19 cellular contexts compared by ENCODE assay signal in genomic region chr16:89113661-89114060, GRCh38. TPM values are rescaled to one million over a fixed set of nuclear protein-coding genes. Genes with fewer than 3 reads are reported as not detected.
DNase-seq lines count a peak whose midpoint lies in the region; ATAC-seq and TF ChIP-seq lines count a peak whose summit lies in the region.
"Had no signal": no experiment of that assay in that cellular context is flagged by ENCODE, and none has a peak within 500 bp of the region (broad histone marks: within the 10 kb centered on the region; RNA-seq: fewer than 3 reads in every experiment).

No MANE protein-coding gene starts in this region.

- POLR2A ChIA-PET in CD4-positive, alpha-beta memory T cell (lab: Charles Lee; ENCODE audit: partially characterized antibody): interaction anchor here (1.0 to 5.7 kb wide), 2 partner anchors 17 to 41 kb away, joined by 3 to 107 read pairs; partner anchors contain the start of gene ACSF3
- POLR2A ChIA-PET in OCI-LY7 (lab: Charles Lee): interaction anchor here (0.6 kb wide), 1 partner anchor 487 kb away, joined by 4 read pairs; no protein-coding TSS in a partner anchor

- H3K9me2 ChIP-seq in OCI-LY7 (ENCODE audit: insufficient read depth, low read length): no peaks in the 10 kb centered on the region
- H3K9me2 ChIP-seq: SK-N-SH had no signal

- no peak overlapping the region for H3K4me3 Mint-ChIP-seq in T-helper 1 cell treated with Interleukin-12 subunit alpha and Interleukin-12 subunit beta and Interleukin-4 antibody, amounts not matched to agents 30 μg/mL and 1 μg/mL, for 36 hours
- H3K4me3 Mint-ChIP-seq in CD4-positive, alpha-beta memory T cell: peak overlapping the region in 3 of 8 donors; percentile 4 to 92 (median 7)
- H3K4me3 Mint-ChIP-seq: type B pancreatic cell had no signal

- H3K9me3 ChIP-seq in CD4-positive, alpha-beta memory T cell (ENCODE audit: control insufficient read depth in 1 of 2, low read length in 2 of 2): no peaks in the 10 kb centered on the region
- no peaks in the 10 kb centered on the region for H3K9me3 ChIP-seq in OCI-LY7 (ENCODE audit: low read length)
- H3K9me3 ChIP-seq in left lung: no peaks in the 10 kb centered on the region
- H3K9me3 ChIP-seq in SJCRH30 (replicated peaks): 0 out of 2 replicates have a peak, but pooled peaks cover under 1% of the 10 kb centered on the region
- H3K9me3 ChIP-seq: sigmoid colon, SK-N-SH had no signal

- peaks cover 18% of the 10 kb centered on the region; the same call in 1 of the 2 replicates for H3K79me2 ChIP-seq in OCI-LY7 (ENCODE audit: insufficient read depth, low read depth, low read length)

- H3K27ac ChIP-seq in CD4-positive, alpha-beta memory T cell (ENCODE audit: low read depth, low read length): peak overlapping the region; percentile 86
- H3K27ac ChIP-seq in OCI-LY7 (ENCODE audit: low read depth, low read length, poor library complexity, severe bottlenecking) (peak overlapping the region; percentile 95), left lung (no peak overlapping the region), SJCRH30 (no peak overlapping the region)
- H3K27ac ChIP-seq: 22Rv1, sigmoid colon, WERI-Rb-1 had no signal

- intact Hi-C loops in CD4-positive, alpha-beta memory T cell (cut with micrococcal nuclease): loop anchor here (2.0 kb wide), 2 partner anchors 79 to 165 kb away; no protein-coding TSS in a partner anchor
- intact Hi-C loops in OCI-LY7 (cut with micrococcal nuclease; ENCODE audit: unreplicated experiment): no loop called here
- intact Hi-C loops in left lung (cut with DNase I): no loop called here

- H3K27me3 Mint-ChIP-seq in T-helper 1 cell treated with Interleukin-12 subunit alpha and Interleukin-12 subunit beta and Interleukin-4 antibody, amounts not matched to agents 30 μg/mL and 1 μg/mL, for 36 hours (ENCODE audit: low read depth): no peaks in the 10 kb centered on the region
- H3K27me3 Mint-ChIP-seq in CD4-positive, alpha-beta memory T cell: no peaks in the 10 kb centered on the region
- H3K27me3 Mint-ChIP-seq: type B pancreatic cell had no signal

- no peak overlapping the region for H3K4me3 ChIP-seq in CD4-positive, alpha-beta memory T cell (ENCODE audit: low read length in 2 of 2)
- H3K4me3 ChIP-seq in OCI-LY7 (ENCODE audit: low read depth, low read length, poor library complexity, severe bottlenecking): peak overlapping the region; percentile 61
- no peak overlapping the region for H3K4me3 ChIP-seq in left lung
- no peak overlapping the region for H3K4me3 ChIP-seq in SJCRH30
- H3K4me3 ChIP-seq: sigmoid colon had no signal

- BruUV-seq in OCI-LY7 (replicated peaks; lab: Mats Ljungman, UMichigan): no TSS peak

- no peaks in the 10 kb centered on the region for H4K20me1 ChIP-seq in OCI-LY7 (ENCODE audit: insufficient read depth, low read length)

- peaks cover 38% of the 10 kb centered on the region for H3K36me3 Mint-ChIP-seq in T-helper 1 cell treated with Interleukin-12 subunit alpha and Interleukin-12 subunit beta and Interleukin-4 antibody, amounts not matched to agents 30 μg/mL and 1 μg/mL, for 36 hours (ENCODE audit: low read depth)
- peaks cover 35 to 39% of the 10 kb centered on the region in 2 donors for H3K36me3 Mint-ChIP-seq in CD4-positive, alpha-beta memory T cell

- peak overlapping the region; percentile 94 for H3K4me2 ChIP-seq in OCI-LY7 (ENCODE audit: low read length)
- H3K4me2 ChIP-seq: SK-N-SH had no signal

- no peak for DNase-seq in T-helper 1 cell
- no peak for DNase-seq in CD4-positive, alpha-beta memory T cell
- DNase-seq in OCI-LY7 (ENCODE audit: low spot score): peak; percentile 74
- peak; percentile 30 to 75 for DNase-seq in left lung
- no peak for DNase-seq in SJCRH30
- no peak for DNase-seq in NOMO-1 (lab: John Stamatoyannopoulos, UW; ENCODE audit: unreplicated experiment in 2 of 2)
- DNase-seq in 8988T: no peak
- DNase-seq: activated T-cell treated with anti-CD3 and anti-CD28 coated beads, Interleukin-2, amount 50 U/mL, for 4 hours; Caco-2; effector CD8-positive, alpha-beta T cell; NCI-H2107; sigmoid colon; SK-N-SH; stimulated activated CD4-positive, alpha-beta T cell treated with anti-CD3 and anti-CD28 coated beads, Interleukin-4, amount 100 ng/mL, for 24 hours; WERI-Rb-1 had no signal

- no peak overlapping the region for H2AFZ ChIP-seq in OCI-LY7 (ENCODE audit: low read length)

- H3K4me1 Mint-ChIP-seq in T-helper 1 cell treated with Interleukin-12 subunit alpha and Interleukin-12 subunit beta and Interleukin-4 antibody, amounts not matched to agents 30 μg/mL and 1 μg/mL, for 36 hours (ENCODE audit: low read depth): peaks cover 32% of the 10 kb centered on the region
- peaks cover 23 to 45% (median 38%) of the 10 kb centered on the region in 4 donors for H3K4me1 Mint-ChIP-seq in CD4-positive, alpha-beta memory T cell

- peaks cover 38% of the 10 kb centered on the region for H3K36me3 ChIP-seq in CD4-positive, alpha-beta memory T cell (ENCODE audit: insufficient read depth, low read length)
- H3K36me3 ChIP-seq in OCI-LY7 (ENCODE audit: insufficient read depth, low read length) (peaks cover 94% of the 10 kb centered on the region), left lung (peaks cover 0 to 76% of the 10 kb centered on the region in 2 donors), SJCRH30 (peaks cover 3% of the 10 kb centered on the region; the same call in 1 of the 2 replicates)
- H3K36me3 ChIP-seq: WERI-Rb-1 had no signal

- TF ChIP-seq CTCF in OCI-LY7 (conservative IDR thresholded peaks at IDR 0.05; ENCODE audit: low read length): no peak
- no peak for TF ChIP-seq CTCF in left lung (IDR thresholded peaks at IDR 0.05)

- no peaks in the 10 kb centered on the region for H3K27me3 ChIP-seq in CD4-positive, alpha-beta memory T cell (ENCODE audit: insufficient read depth, low read length)
- no peaks in the 10 kb centered on the region for H3K27me3 ChIP-seq in left lung
- H3K27me3 ChIP-seq in SJCRH30: no peaks in the 10 kb centered on the region
- H3K27me3 ChIP-seq: sigmoid colon had no signal

- peaks cover 46% of the 10 kb centered on the region for H3K4me1 ChIP-seq in CD4-positive, alpha-beta memory T cell (ENCODE audit: insufficient read depth, low read length)
- H3K4me1 ChIP-seq in OCI-LY7 (ENCODE audit: insufficient read depth, low read length, poor library complexity, severe bottlenecking) (peaks cover 45% of the 10 kb centered on the region), left lung (peaks cover 3 to 20% of the 10 kb centered on the region in 2 donors), SJCRH30 (peaks cover 13% of the 10 kb centered on the region)
- H3K4me1 ChIP-seq: Caco-2, sigmoid colon had no signal

- ATAC-seq in left lung: no peak
- ATAC-seq: activated T-cell treated with anti-CD3 and anti-CD28 coated beads, Interleukin-2, amount 50 U/mL, for 4 hours had no signal

- H3K9me3 Mint-ChIP-seq in T-helper 1 cell treated with Interleukin-12 subunit alpha and Interleukin-12 subunit beta and Interleukin-4 antibody, amounts not matched to agents 30 μg/mL and 1 μg/mL, for 36 hours: no peaks in the 10 kb centered on the region
- H3K9me3 Mint-ChIP-seq in CD4-positive, alpha-beta memory T cell: no peaks in the 10 kb centered on the region
- H3K9me3 Mint-ChIP-seq: activated T-cell treated with anti-CD3 and anti-CD28 coated beads, Interleukin-2, amount 50 U/mL, for 4 hours; type B pancreatic cell had no signal

- H3K27ac Mint-ChIP-seq in T-helper 1 cell treated with Interleukin-12 subunit alpha and Interleukin-12 subunit beta and Interleukin-4 antibody, amounts not matched to agents 30 μg/mL and 1 μg/mL, for 36 hours: peak overlapping the region; percentile 12
- peak overlapping the region; percentile 69 to 99 (median 85) for H3K27ac Mint-ChIP-seq in CD4-positive, alpha-beta memory T cell
- H3K27ac Mint-ChIP-seq: type B pancreatic cell had no signal

- CTCF ChIA-PET in CD4-positive, alpha-beta memory T cell (lab: Charles Lee; ENCODE audit: partially characterized antibody): interaction anchor here (0.7 kb wide), 1 partner anchor 99 kb away, joined by 5 read pairs; no protein-coding TSS in a partner anchor
- CTCF ChIA-PET in OCI-LY7 (lab: Charles Lee; ENCODE audit: unreplicated experiment): no interaction called here

RNA-seq across cellular contexts. Expression of gene ACSF3, which starts 20.0 kb away (rescaled TPM):
- 10 to 100 TPM; 65.3 to 71.2 TPM for total RNA-seq in CD4-positive, alpha-beta memory T cell
- 10 to 100 TPM; 30.4 to 34.6 TPM for polyA plus RNA-seq in CD4-positive, alpha-beta memory T cell
- 97.9 and 112 TPM in 2 replicates for total RNA-seq in OCI-LY7 (2014; rRNA removed; shearing (Covaris generic))
- total RNA-seq in OCI-LY7 (2022): 143 and 149 TPM in 2 replicates
- 10 to 100 TPM; 34.4 to 38.4 TPM for total RNA-seq in left lung
- total RNA-seq in SJCRH30 (2014; rRNA removed; shearing (Covaris generic)): 9.2 and 11.8 TPM in 2 replicates

RNA-seq across cellular contexts. Expression of gene CDH15, which starts 57.9 kb away (rescaled TPM):
- total RNA-seq in CD4-positive, alpha-beta memory T cell: not detected
- polyA plus RNA-seq in CD4-positive, alpha-beta memory T cell: not detected
- total RNA-seq in OCI-LY7 (2014; rRNA removed; shearing (Covaris generic)): not detected in 2 replicates
- not detected in 2 replicates for total RNA-seq in OCI-LY7 (2022)
- total RNA-seq in left lung: 1 to 10 TPM; 1.6 to 4.2 TPM
- total RNA-seq in SJCRH30 (2014; rRNA removed; shearing (Covaris generic)): 162 and 186 TPM in 2 replicates
- total RNA-seq: activated T-cell treated with anti-CD3 and anti-CD28 coated beads, Interleukin-2, amount 50 U/mL, for 4 hours; Caco-2; HT-29; sigmoid colon had no signal

Comparison
In these comparisons a context has a peak if more than half of its experiments do, and no peak if none do; other contexts are left out.
1. DNase-seq: peak in OCI-LY7 (single experiment) and left lung (2 of 2); none in T-helper 1 cell (0 of 5), CD4-positive, alpha-beta memory T cell (0 of 5), SJCRH30 (0 of 2), NOMO-1 (0 of 2) and 8988T (single experiment).
2. H3K27ac ChIP-seq: peak in CD4-positive, alpha-beta memory T cell (single experiment) and OCI-LY7 (single experiment); none in left lung (0 of 2) and SJCRH30 (single experiment).
3. RNA of gene CDH15, which starts 57.9 kb away (total RNA-seq): 162 to 186 TPM in SJCRH30; 1.6 to 4.2 TPM in left lung, not detected in CD4-positive, alpha-beta memory T cell and not detected in OCI-LY7; every median in the first group is over 10 times any median in the second.